In the genomic region with DNA sequence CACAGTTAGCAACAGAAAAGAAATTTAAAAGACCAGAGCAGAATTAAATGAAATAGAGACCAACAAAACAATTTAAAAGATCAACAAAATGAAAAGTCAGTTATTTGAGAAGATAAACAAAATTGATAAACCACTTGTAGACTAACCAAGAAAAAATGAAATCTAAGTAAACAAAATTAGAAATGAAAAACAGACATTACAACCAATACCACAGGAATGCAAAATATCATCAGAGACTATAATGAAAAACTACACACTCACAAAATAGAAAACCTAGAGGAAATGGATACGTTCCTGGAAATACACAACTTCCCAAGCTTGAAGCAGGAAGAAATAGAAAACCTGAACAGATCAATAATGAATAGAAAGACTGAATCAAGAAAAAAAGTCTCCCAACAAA, we compare ENCODE assay signal across 22 cellular contexts.
A peak's percentile ranks its signal among the peaks of the same experiment; 100 is the strongest.
DNase-seq lines count a peak whose midpoint lies in the region; ATAC-seq, FAIRE-seq and TF ChIP-seq lines count a peak whose summit lies in the region.
"Had no signal": no experiment of that assay in that cellular context is flagged by ENCODE, and none has a peak within 500 bp of the region (broad histone marks: within the 10 kb centered on the region; RNA-seq: fewer than 3 reads in every experiment).

No MANE protein-coding gene starts in this region.

- H3K56ac ChIP-seq in IMR-90 (ENCODE audit: extremely low read depth, insufficient read depth, low read length) = peak overlapping the region; percentile 65; the same call in 1 of the 2 replicates

- no peak overlapping the region for H3K9ac ChIP-seq in IMR-90 (ENCODE audit: low read depth, low read length)
- H3K9ac ChIP-seq in kidney (ENCODE audit: low read length in 2 of 2) = no peak overlapping the region
- H3K9ac ChIP-seq: BLaER1 had no signal

- H3K14ac ChIP-seq in IMR-90 (replicated peaks; ENCODE audit: low read depth, low read length) = no peak overlapping the region

- TF ChIP-seq POLR2A in IMR-90 (IDR thresholded peaks at IDR 0.05; ENCODE audit: low read depth, low read length) = no peak

- no peak overlapping the region for H3K4me3 Mint-ChIP-seq in mesothelial cell of epicardium

- H3K18ac ChIP-seq in IMR-90 (ENCODE audit: low read depth, low read length) = peak overlapping the region; percentile 66; the same call in 1 of the 2 replicates

- POLR2A ChIA-PET in IMR-90 (lab: Charles Lee; ENCODE audit: unreplicated experiment) = no interaction called here

- H3K4me1 Mint-ChIP-seq in mesothelial cell of epicardium = no peaks in the 10 kb centered on the region
- H3K4me1 Mint-ChIP-seq: CD4-positive, CD25-positive, alpha-beta regulatory T cell had no signal

- WGBS in IMR-90 (ENCODE audit: extremely low coverage in 2 of 2, insufficient read length in 1 of 2), 2 experiments = no CpG with 5 or more reads among the region's 1 CpG

- ATAC-seq in IMR-90 (ENCODE audit: low read depth) = peak; percentile 70
- no peak for ATAC-seq in HG03439 (IDR thresholded peaks at IDR 0.05; ENCODE audit: unreplicated experiment)
- ATAC-seq: Panc1 had no signal

- H3K9me1 ChIP-seq in IMR-90 (ENCODE audit: insufficient read depth, low read length) = no peaks in the 10 kb centered on the region; the same call in 1 of the 2 replicates

- peak overlapping the region; percentile 9; the same call in 1 of the 2 replicates for H2BK120ac ChIP-seq in IMR-90 (ENCODE audit: low read depth, low read length)

- no peaks in the 10 kb centered on the region; a peak in 1 of 4 replicates for H3K79me1 ChIP-seq in IMR-90 (ENCODE audit: low read depth in 1 of 2, low read length in 2 of 2)

- TF ChIP-seq CTCF in IMR-90 (conservative IDR thresholded peaks at IDR 0.05; ENCODE audit: low read depth, low read length) (no peak), kidney (IDR thresholded peaks at IDR 0.05; ENCODE audit: borderline replicate concordance, extremely low read depth, insufficient read depth) (no peak), mesothelial cell of epicardium (IDR thresholded peaks at IDR 0.05; ENCODE audit: unreplicated experiment) (no peak)

- CTCF ChIA-PET in IMR-90 (lab: Yijun Ruan, JAX) = no interaction called here

- BruUV-seq in IMR-90 (replicated peaks; lab: Mats Ljungman, UMichigan) = no TSS peak

- no peaks in the 10 kb centered on the region for H3K27me3 Mint-ChIP-seq in mesothelial cell of epicardium (ENCODE audit: low read depth)
- H3K27me3 Mint-ChIP-seq: CD4-positive, CD25-positive, alpha-beta regulatory T cell had no signal

- FAIRE-seq in A204.1 (lab: Jason Lieb, UNC) = peak; percentile 37
- peak; percentile 85 for FAIRE-seq in endometrium (lab: Jason Lieb, UNC)
- peak; percentile 8 for FAIRE-seq in kidney (lab: Jason Lieb, UNC)
- FAIRE-seq: GM18507, H54 had no signal

- H3K36me3 Mint-ChIP-seq in mesothelial cell of epicardium = peaks cover 46% of the 10 kb centered on the region

- peak overlapping the region; percentile 40; the same call in 1 of the 2 replicates for H3K27ac ChIP-seq in IMR-90 (ENCODE audit: insufficient read depth, low read length)
- no peak overlapping the region for H3K27ac ChIP-seq in kidney (ENCODE audit: low read depth in 2 of 2, low read length in 2 of 2)
- H3K27ac ChIP-seq: 22Rv1, BLaER1, RWPE1 had no signal

- no peaks in the 10 kb centered on the region for H4K20me1 ChIP-seq in IMR-90 (ENCODE audit: insufficient read depth, low read length)
- H4K20me1 ChIP-seq: BLaER1 had no signal

- no peak overlapping the region for H3K4me3 ChIP-seq in IMR-90 (ENCODE audit: insufficient read depth, low read depth, low read length)
- H3K4me3 ChIP-seq in kidney (ENCODE audit: low read length in 2 of 2) = no peak overlapping the region
- H3K4me3 ChIP-seq: BLaER1 had no signal

- DNase-seq in IMR-90 (peak; percentile 35), kidney (no peak), NCI-H69 (lab: John Stamatoyannopoulos, UW) (no peak), NCI-H146 (lab: John Stamatoyannopoulos, UW) (no peak), mesothelial cell of epicardium (ENCODE audit: low spot score in 2 of 2, unreplicated experiment in 2 of 2) (no peak)
- DNase-seq: CD4-positive, CD25-positive, alpha-beta regulatory T cell; DMS153; DND-41; NCI-H1092 treated with DMSO at 0.1 percent for 48 hours; NCI-H1436 treated with DMSO at 0.1 percent for 48 hours; NCI-H2029; NCI-H526 treated with DMSO at 0.1 percent for 48 hours; SHP77 had no signal

- dilution Hi-C loops in IMR-90 (cut with HindIII; ENCODE audit: low sequenced_read_pairs, unreplicated experiment) = no loop called here

- no peak overlapping the region for H2BK20ac ChIP-seq in IMR-90 (ENCODE audit: low read depth, low read length)

- H3K23ac ChIP-seq in IMR-90 (ENCODE audit: low read depth, low read length) = no peak overlapping the region

- H4K91ac ChIP-seq in IMR-90 (ENCODE audit: insufficient read depth, low read depth, low read length) = no peak overlapping the region

- peak overlapping the region; percentile 35; the same call in 1 of the 2 replicates for H4K5ac ChIP-seq in IMR-90 (ENCODE audit: low read depth, low read length)

- intact Hi-C loops in IMR-90 (cut with micrococcal nuclease) (no loop called here), kidney (cut with DNase I) (no loop called here)

- no peak overlapping the region for H4K8ac ChIP-seq in IMR-90 (ENCODE audit: low read depth in 2 of 2, low read length in 2 of 2)

- H2AK5ac ChIP-seq in IMR-90 (ENCODE audit: low read depth, low read length) = no peak overlapping the region

- no peak overlapping the region for H2AFZ ChIP-seq in IMR-90 (replicated peaks; ENCODE audit: low read length, poor library complexity)

- H3K4me2 ChIP-seq in IMR-90 (ENCODE audit: low read depth, low read length) = 0 out of 2 replicates have a peak overlapping the region, but pooled peaks have one; percentile 40
- H3K4me2 ChIP-seq: BLaER1 had no signal

- H3K9me3 ChIP-seq in IMR-90 (ENCODE audit: control insufficient read depth, insufficient read depth, low read length) (no peaks in the 10 kb centered on the region), kidney (ENCODE audit: control insufficient read depth in 1 of 2, low read length in 2 of 2) (no peaks in the 10 kb centered on the region)

- no peak overlapping the region for H2AK9ac ChIP-seq in IMR-90 (replicated peaks; ENCODE audit: low read depth, low read length, poor library complexity)

- H3K27me3 ChIP-seq in IMR-90 (ENCODE audit: control insufficient read depth, insufficient read depth, low read length) = no peaks in the 10 kb centered on the region
- H3K27me3 ChIP-seq: BLaER1 had no signal

- H3K9me3 Mint-ChIP-seq in mesothelial cell of epicardium = peaks cover 37% of the 10 kb centered on the region

- no peak for TF ChIP-seq RAD21 in IMR-90 (IDR thresholded peaks at IDR 0.05; ENCODE audit: low read length)

- in situ Hi-C loops in IMR-90 (cut with MboI; ENCODE audit: low sequenced_read_pairs) = no loop called here

- H3K4me1 ChIP-seq in IMR-90 (ENCODE audit: control insufficient read depth, insufficient read depth, low read length) (peaks cover 2% of the 10 kb centered on the region), kidney (ENCODE audit: control insufficient read depth in 1 of 2, insufficient read depth in 1 of 2, low read depth in 1 of 2, low read length in 2 of 2) (no peaks in the 10 kb centered on the region)
- H3K4me1 ChIP-seq: BLaER1 had no signal

- no peak overlapping the region for H2BK15ac ChIP-seq in IMR-90 (ENCODE audit: low read depth, low read length)

- H3K36me3 ChIP-seq in IMR-90 (ENCODE audit: control insufficient read depth, insufficient read depth, low read length) (peaks cover 2% of the 10 kb centered on the region; the same call in 1 of the 2 replicates), kidney (ENCODE audit: control insufficient read depth in 1 of 2, insufficient read depth in 2 of 2, low read length in 2 of 2) (peaks cover 0 to 3% of the 10 kb centered on the region in 2 donors)

- peak overlapping the region; percentile 87 for H2BK5ac ChIP-seq in IMR-90 (ENCODE audit: low read depth, low read length, poor library complexity, severe bottlenecking)

- no peak overlapping the region for H3K4ac ChIP-seq in IMR-90 (ENCODE audit: low read depth, low read length)

- no peak overlapping the region for H3K27ac Mint-ChIP-seq in mesothelial cell of epicardium
- H3K27ac Mint-ChIP-seq: CD4-positive, CD25-positive, alpha-beta regulatory T cell had no signal

TF ChIP-seq in IMR-90, 13 proteins besides CTCF, POLR2A, EP300 and RAD21:
- TF ChIP-seq CEBPB (IDR thresholded peaks at IDR 0.05; ENCODE audit: low read depth, low read length) (no peak), CHD1 (IDR thresholded peaks at IDR 0.05; ENCODE audit: low read depth, low read length) (no peak), RCOR1 (IDR thresholded peaks at IDR 0.05; ENCODE audit: insufficient replicate concordance, low read length) (no peak), RFX5 (IDR thresholded peaks at IDR 0.05; ENCODE audit: low read depth, low read length) (no peak), MXI1 (IDR thresholded peaks at IDR 0.05; ENCODE audit: borderline replicate concordance, low read depth, low read length) (no peak), SMC3 (IDR thresholded peaks at IDR 0.05; ENCODE audit: low read depth, low read length) (no peak), MAZ (IDR thresholded peaks at IDR 0.05; ENCODE audit: borderline replicate concordance, low read depth, low read length) (no peak), NFE2L2 (IDR thresholded peaks at IDR 0.05; ENCODE audit: low read depth, low read length) (no peak), BHLHE40 (IDR thresholded peaks at IDR 0.05; ENCODE audit: low read depth, low read length) (no peak), MAFK (IDR thresholded peaks at IDR 0.05; ENCODE audit: low read depth, low read length) (no peak), FOS (IDR thresholded peaks at IDR 0.05; ENCODE audit: low read depth, low read length) (no peak)
- TF ChIP-seq, protein P1, sequence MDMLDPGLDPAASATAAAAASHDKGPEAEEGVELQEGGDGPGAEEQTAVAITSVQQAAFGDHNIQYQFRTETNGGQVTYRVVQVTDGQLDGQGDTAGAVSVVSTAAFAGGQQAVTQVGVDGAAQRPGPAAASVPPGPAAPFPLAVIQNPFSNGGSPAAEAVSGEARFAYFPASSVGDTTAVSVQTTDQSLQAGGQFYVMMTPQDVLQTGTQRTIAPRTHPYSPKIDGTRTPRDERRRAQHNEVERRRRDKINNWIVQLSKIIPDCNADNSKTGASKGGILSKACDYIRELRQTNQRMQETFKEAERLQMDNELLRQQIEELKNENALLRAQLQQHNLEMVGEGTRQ (IDR thresholded peaks at IDR 0.05; ENCODE audit: low read depth, low read length) = no peak
- TF ChIP-seq, protein P2, sequence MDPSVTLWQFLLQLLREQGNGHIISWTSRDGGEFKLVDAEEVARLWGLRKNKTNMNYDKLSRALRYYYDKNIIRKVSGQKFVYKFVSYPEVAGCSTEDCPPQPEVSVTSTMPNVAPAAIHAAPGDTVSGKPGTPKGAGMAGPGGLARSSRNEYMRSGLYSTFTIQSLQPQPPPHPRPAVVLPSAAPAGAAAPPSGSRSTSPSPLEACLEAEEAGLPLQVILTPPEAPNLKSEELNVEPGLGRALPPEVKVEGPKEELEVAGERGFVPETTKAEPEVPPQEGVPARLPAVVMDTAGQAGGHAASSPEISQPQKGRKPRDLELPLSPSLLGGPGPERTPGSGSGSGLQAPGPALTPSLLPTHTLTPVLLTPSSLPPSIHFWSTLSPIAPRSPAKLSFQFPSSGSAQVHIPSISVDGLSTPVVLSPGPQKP (IDR thresholded peaks at IDR 0.05; ENCODE audit: borderline replicate concordance, low read depth, low read length) = no peak
TF ChIP-seq in IMR-90: peak in this region for 0.
